12 cellular contexts compared by ENCODE assay signal in the genomic region with DNA sequence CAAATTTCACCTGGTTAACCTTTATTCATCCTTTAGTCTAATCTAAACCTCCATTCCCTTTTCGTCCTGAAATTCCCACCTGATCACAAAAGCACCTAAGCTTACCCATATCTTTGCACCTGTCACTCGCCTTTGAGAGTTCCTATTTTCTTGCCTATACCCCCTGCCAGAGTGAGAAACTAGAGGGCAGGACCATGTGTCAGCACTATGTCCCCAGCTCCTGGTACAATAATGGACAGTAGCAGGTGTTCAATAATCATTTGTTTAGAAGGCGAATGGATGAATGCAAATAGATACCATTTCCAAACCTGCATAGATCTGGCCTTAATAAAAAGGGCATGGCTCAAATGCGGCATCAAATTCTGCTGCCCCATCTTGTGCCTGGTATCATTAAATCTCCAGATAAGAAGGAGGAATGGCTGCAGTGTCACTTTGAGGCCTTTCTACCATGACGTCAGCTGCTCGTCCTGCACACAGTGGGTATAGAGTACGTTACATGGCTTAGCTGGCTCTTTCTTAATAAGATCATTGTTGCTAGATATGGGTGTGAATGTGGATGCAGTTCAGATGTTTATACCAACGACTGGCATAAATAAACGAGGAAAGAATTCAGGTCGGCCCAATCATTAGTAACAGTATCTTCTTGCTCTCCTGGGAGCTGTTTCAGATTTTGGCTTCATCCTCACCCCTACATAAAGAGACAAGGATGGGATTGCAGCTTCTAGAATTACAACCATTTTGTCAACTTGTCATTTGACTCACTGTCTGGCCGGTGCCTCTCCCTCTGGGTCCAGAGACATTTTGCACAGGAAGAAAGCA.
"Had no signal": no experiment of that assay in that cellular context is flagged by ENCODE, and none has a peak within 500 bp of the region (broad histone marks: within the 10 kb centered on the region; RNA-seq: fewer than 3 reads in every experiment).

No MANE protein-coding gene starts in this region.

- H3K4me3 ChIP-seq: uterus had no signal

- H3K27ac ChIP-seq: brain microvascular endothelial cell, uterus had no signal

- H3K27me3 ChIP-seq: brain microvascular endothelial cell, uterus had no signal

- FAIRE-seq: islet of Langerhans had no signal

- DNase-seq: activated CD4-positive, alpha-beta T cell treated with anti-CD3 and anti-CD28 coated beads for 1 hour; activated CD4-positive, alpha-beta T cell treated with anti-CD3 and anti-CD28 coated beads, Interleukin-2, amount 50 U/mL, for 48 hours; activated effector memory CD4-positive, alpha-beta T cell treated with Interleukin-2 at 50 U/mL for 16 hours; activated T-cell treated with anti-CD3 and anti-CD28 coated beads, Interleukin-2, amount 50 U/mL, for 24 hours; amygdala; brain microvascular endothelial cell; erythroblast; stimulated activated CD4-positive, alpha-beta T cell treated with anti-CD3 and anti-CD28 coated beads, Interleukin-4, amount 100 ng/mL, for 4 hours; stimulated activated naive CD8-positive, alpha-beta T cell treated with anti-CD3 and anti-CD28 coated beads, Interleukin-15, amount 100 ng/mL, for 72 hours; uterus had no signal

- H3K9me3 ChIP-seq: uterus had no signal

- ATAC-seq: activated CD8-positive, alpha-beta memory T cell treated with anti-CD3 and anti-CD28 coated beads, Interleukin-2, amount 10 ng/mL, durations not matched to agents 7 days and 5 days; stimulated activated naive CD8-positive, alpha-beta T cell treated with anti-CD3 and anti-CD28 coated beads, Interleukin-15, amount 100 ng/mL, for 72 hours had no signal

- H3K36me3 ChIP-seq: brain microvascular endothelial cell, uterus had no signal

- H3K4me1 ChIP-seq: uterus had no signal
